22 cellular contexts compared by ENCODE assay signal in the genomic region with DNA sequence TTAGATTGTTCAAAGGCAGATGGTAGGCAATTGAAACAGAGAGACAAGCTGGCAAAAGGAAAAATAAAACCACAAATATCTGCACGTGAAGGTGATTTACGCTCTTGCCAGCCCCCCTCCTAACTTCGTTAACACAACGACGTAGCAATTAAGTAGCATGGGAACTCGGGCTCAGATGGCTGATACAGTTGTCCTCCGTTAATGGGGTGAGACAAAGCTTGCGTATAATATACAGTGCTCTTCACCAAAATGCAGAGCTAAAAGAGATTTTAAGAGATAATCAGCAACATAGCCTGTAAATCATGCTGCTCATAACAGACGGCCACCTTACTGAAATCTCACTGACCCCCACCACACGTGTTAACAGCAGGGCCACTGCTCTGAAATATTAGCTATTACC. TPM values are rescaled to one million over a fixed set of nuclear protein-coding genes. Genes with fewer than 3 reads are reported as not detected.
DNase-seq lines count a peak whose midpoint lies in the region; ATAC-seq and TF ChIP-seq lines count a peak whose summit lies in the region.
"Had no signal": no experiment of that assay in that cellular context is flagged by ENCODE, and none has a peak within 500 bp of the region (broad histone marks: within the 10 kb centered on the region; RNA-seq: fewer than 3 reads in every experiment).

No MANE protein-coding gene starts in this region.

- H3K4me1 ChIP-seq in BE2C (peaks cover 11% of the 10 kb centered on the region), adrenal gland (replicated peaks in 1 of 2) (peaks cover 12 to 53% of the 10 kb centered on the region in 2 donors), rectal smooth muscle tissue (ENCODE audit: control insufficient read depth, insufficient read depth, low read length) (peaks cover 30% of the 10 kb centered on the region)

- ATAC-seq in HG02870 (IDR thresholded peaks at IDR 0.05; ENCODE audit: unreplicated experiment) (no peak), GM21723 (IDR thresholded peaks at IDR 0.05; ENCODE audit: unreplicated experiment) (no peak)
- no peak for ATAC-seq in effector memory CD8-positive, alpha-beta T cell (replicated peaks)

- H3K9me3 ChIP-seq in BE2C (no peaks in the 10 kb centered on the region), adrenal gland (replicated peaks in 1 of 3) (no peaks in the 10 kb centered on the region)
- H3K9me3 ChIP-seq: lower lobe of right lung had no signal

- H3K4me1 Mint-ChIP-seq in IgD-negative memory B cell, result peaks cover 38 to 68% (median 67%) of the 10 kb centered on the region in 3 donors
- peaks cover 38 to 58% of the 10 kb centered on the region in 2 donors for H3K4me1 Mint-ChIP-seq in effector memory CD8-positive, alpha-beta T cell (ENCODE audit: low read depth in 2 of 2)

- H3K27me3 ChIP-seq in BE2C, result no peaks in the 10 kb centered on the region
- H3K27me3 ChIP-seq in adrenal gland, result no peaks in the 10 kb centered on the region
- no peaks in the 10 kb centered on the region for H3K27me3 ChIP-seq in rectal smooth muscle tissue (ENCODE audit: control insufficient read depth, insufficient read depth, low read length)

- TF ChIP-seq CTCF in BE2C (IDR thresholded peaks at IDR 0.05; ENCODE audit: low read depth, low read length) (no peak), adrenal gland (IDR thresholded peaks at IDR 0.05) (no peak)

- DNase-seq in BE2C (no peak), adrenal gland (no peak), amygdala (lab: John Stamatoyannopoulos, UW) (no peak)
- DNase-seq in effector memory CD8-positive, alpha-beta T cell, result no peak
- DNase-seq: activated CD4-positive, alpha-beta T cell treated with anti-CD3 and anti-CD28 coated beads, Interleukin-2, amount 50 U/mL, for 4 hours; aorta; central memory CD4-positive, alpha-beta T cell; EL; HCEC 1CT; kidney; lower lobe of right lung; NCI-H1105 treated with DMSO at 0.1 percent for 48 hours; nephron progenitor cell; T-helper 9 cell; trophoblast cell had no signal

- H3K27ac Mint-ChIP-seq in IgD-negative memory B cell, result peak overlapping the region in 2 of 3 donors; percentile 41 to 89
- H3K27ac Mint-ChIP-seq in effector memory CD8-positive, alpha-beta T cell, result no peak overlapping the region
- H3K27ac Mint-ChIP-seq: activated naive CD4-positive, alpha-beta T cell treated with anti-CD3 and anti-CD28 coated beads, Interleukin-2, amount 50 U/mL, for 24 hours had no signal

- intact Hi-C loops in adrenal gland (cut with DNase I), result no loop called here

- H3K27ac ChIP-seq in adrenal gland, result peak overlapping the region in 3 of 5 donors; percentile 39 to 72 (median 45)
- peak overlapping the region; percentile 20 for H3K27ac ChIP-seq in rectal smooth muscle tissue (ENCODE audit: low read depth, low read length)
- H3K27ac ChIP-seq: lower lobe of right lung, parathyroid adenoma, RWPE1 had no signal

- H3K36me3 Mint-ChIP-seq in IgD-negative memory B cell, result peaks cover 2% of the 10 kb centered on the region
- H3K36me3 Mint-ChIP-seq in effector memory CD8-positive, alpha-beta T cell (ENCODE audit: insufficient read depth), result no peaks in the 10 kb centered on the region

- H3K4me3 ChIP-seq in BE2C (ENCODE audit: low read depth, low read length) (peak overlapping the region; percentile 40), adrenal gland (no peak overlapping the region), rectal smooth muscle tissue (ENCODE audit: low read length) (no peak overlapping the region)
- H3K4me3 ChIP-seq: lower lobe of right lung had no signal

- no peaks in the 10 kb centered on the region for H3K27me3 Mint-ChIP-seq in IgD-negative memory B cell
- no peaks in the 10 kb centered on the region for H3K27me3 Mint-ChIP-seq in effector memory CD8-positive, alpha-beta T cell
- H3K27me3 Mint-ChIP-seq: activated naive CD4-positive, alpha-beta T cell treated with anti-CD3 and anti-CD28 coated beads, Interleukin-2, amount 50 U/mL, for 24 hours had no signal

- no peaks in the 10 kb centered on the region for H3K9me3 Mint-ChIP-seq in IgD-negative memory B cell
- no peaks in the 10 kb centered on the region for H3K9me3 Mint-ChIP-seq in effector memory CD8-positive, alpha-beta T cell
- H3K9me3 Mint-ChIP-seq: activated naive CD4-positive, alpha-beta T cell treated with anti-CD3 and anti-CD28 coated beads, Interleukin-2, amount 50 U/mL, for 24 hours; nephron progenitor cell had no signal

- H3K36me3 ChIP-seq in BE2C, result no peaks in the 10 kb centered on the region
- H3K36me3 ChIP-seq in adrenal gland (replicated peaks in 1 of 2), result no peaks in the 10 kb centered on the region
- no peaks in the 10 kb centered on the region for H3K36me3 ChIP-seq in rectal smooth muscle tissue (ENCODE audit: control insufficient read depth, insufficient read depth, low read length)
- H3K36me3 ChIP-seq: lower lobe of right lung had no signal

- 51 to 59% (median 57%) methylated on average over 10 of the region's 10 CpGs for WGBS in adrenal gland, 4 donors

- no peak overlapping the region for H3K9ac ChIP-seq in rectal smooth muscle tissue (ENCODE audit: low read length)
- H3K9ac ChIP-seq: parathyroid adenoma had no signal

- TF ChIP-seq POLR2A in adrenal gland (IDR thresholded peaks at IDR 0.05), result no peak

- no peak overlapping the region for H3K4me3 Mint-ChIP-seq in IgD-negative memory B cell
- no peak overlapping the region for H3K4me3 Mint-ChIP-seq in effector memory CD8-positive, alpha-beta T cell
- H3K4me3 Mint-ChIP-seq: activated naive CD4-positive, alpha-beta T cell treated with anti-CD3 and anti-CD28 coated beads, Interleukin-2, amount 50 U/mL, for 24 hours; nephron progenitor cell had no signal

RNA-seq across cellular contexts. Expression of a gene that starts 22.9 kb away (rescaled TPM):
- polyA plus RNA-seq in BE2C (2012; ENCODE audit: insufficient read depth, insufficient read length, low read depth), result 5.5 TPM
- polyA plus RNA-seq in IgD-negative memory B cell, result 9.8 TPM
- total RNA-seq in adrenal gland, result 10 to 100 TPM; 17.3 to 46.6 (median 25.1) TPM
- 10 to 100 TPM in 2 of 3 donors, 1 to 10 TPM in 1; 9.7 to 13.8 (median 10.8) TPM for polyA plus RNA-seq in adrenal gland

Comparison
In these comparisons a context has a peak if more than half of its experiments do, and no peak if none do; other contexts are left out.
1. H3K27ac Mint-ChIP-seq: peak in IgD-negative memory B cell (2 of 3); none in effector memory CD8-positive, alpha-beta T cell (0 of 2).